8 cellular contexts compared by ENCODE assay signal in the genomic region with DNA sequence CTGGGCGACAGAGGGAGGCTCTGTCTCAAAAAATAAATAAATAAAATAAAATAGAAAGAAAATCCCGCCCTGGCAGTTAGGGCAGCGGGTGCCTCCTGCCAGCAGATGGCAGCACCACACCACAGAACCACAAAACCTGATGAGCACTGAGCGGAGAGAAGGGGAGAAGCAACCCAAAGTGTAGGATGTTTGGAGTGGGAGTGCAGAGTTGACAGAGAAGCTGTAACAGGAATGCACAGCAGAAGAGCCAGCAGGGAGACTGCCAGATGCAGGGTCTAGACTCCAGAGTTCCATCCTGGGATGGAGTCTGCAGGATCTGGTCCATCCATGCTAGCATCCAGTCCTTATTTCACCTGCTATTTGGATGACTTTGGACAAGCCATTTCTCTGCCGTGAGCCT. TPM values are rescaled to one million over a fixed set of nuclear protein-coding genes. Genes with fewer than 3 reads are reported as not detected.
A peak's percentile ranks its signal among the peaks of the same experiment; 100 is the strongest.
DNase-seq lines count a peak whose midpoint lies in the region; ATAC-seq and TF ChIP-seq lines count a peak whose summit lies in the region.

No MANE protein-coding gene starts in this region.

- WGBS in suprapubic skin: 6% methylated on average over 5 of the region's 5 CpGs

- CTCF ChIA-PET in activated CD8-positive, alpha-beta memory T cell treated with anti-CD3 and anti-CD28 coated beads, Interleukin-2, amount 10 ng/mL, durations not matched to agents 7 days and 5 days (lab: Charles Lee): interaction anchor here (1.0 to 2.5 kb wide), 6 partner anchors 29 to 161 kb away, joined by 3 to 9 read pairs (median 4); no protein-coding TSS in a partner anchor

- H3K27me3 ChIP-seq in suprapubic skin: peaks cover 3% of the 10 kb centered on the region

- ATAC-seq in HG02885 (IDR thresholded peaks at IDR 0.05; ENCODE audit: poor library complexity, unreplicated experiment): peak; percentile 59
- ATAC-seq in activated CD8-positive, alpha-beta memory T cell treated with anti-CD3 and anti-CD28 coated beads, Interleukin-2, amount 10 ng/mL, durations not matched to agents 7 days and 5 days: no peak
- peak; percentile 74 to 88 for ATAC-seq in naive B cell (ENCODE audit: low read depth in 2 of 2)
- no peak for ATAC-seq in HG02763 (IDR thresholded peaks at IDR 0.05; ENCODE audit: unreplicated experiment)

- no peak for TF ChIP-seq EP300 in suprapubic skin (IDR thresholded peaks at IDR 0.05)

- H3K4me1 ChIP-seq in suprapubic skin: peaks cover 5% of the 10 kb centered on the region

- TF ChIP-seq POLR2A in suprapubic skin (IDR thresholded peaks at IDR 0.05): no peak

- no peak overlapping the region for H3K27ac ChIP-seq in suprapubic skin

- no peaks in the 10 kb centered on the region for H3K36me3 ChIP-seq in suprapubic skin

- H3K36me3 Mint-ChIP-seq in activated CD8-positive, alpha-beta memory T cell treated with anti-CD3 and anti-CD28 coated beads, Interleukin-2, amount 10 ng/mL, durations not matched to agents 7 days and 5 days: no peaks in the 10 kb centered on the region
- H3K36me3 Mint-ChIP-seq in naive B cell: no peaks in the 10 kb centered on the region

- H3K4me3 ChIP-seq in suprapubic skin: no peak overlapping the region

- DNase-seq in DMS153 (lab: John Stamatoyannopoulos, UW) (peak; percentile 29), NCI-H774 (lab: John Stamatoyannopoulos, UW) (peak; percentile 28), epidermal melanocyte (ENCODE audit: insufficient read length, low spot score) (peak; percentile 66), naive B cell (peak; percentile 58), suprapubic skin (ENCODE audit: low spot score in 2 of 2) (peak in 1 of 2 donors; percentile 66)
- peak; percentile 55 for DNase-seq in activated CD8-positive, alpha-beta memory T cell treated with anti-CD3 and anti-CD28 coated beads, Interleukin-2, amount 10 ng/mL, durations not matched to agents 7 days and 5 days

- H3K9me3 ChIP-seq in suprapubic skin: no peaks in the 10 kb centered on the region

- H3K9me3 Mint-ChIP-seq in activated CD8-positive, alpha-beta memory T cell treated with anti-CD3 and anti-CD28 coated beads, Interleukin-2, amount 10 ng/mL, durations not matched to agents 7 days and 5 days (ENCODE audit: low read depth): no peaks in the 10 kb centered on the region
- peaks cover 0 to 8% (median 5%) of the 10 kb centered on the region in 7 donors for H3K9me3 Mint-ChIP-seq in naive B cell

- peaks cover 4% of the 10 kb centered on the region for H3K4me1 Mint-ChIP-seq in activated CD8-positive, alpha-beta memory T cell treated with anti-CD3 and anti-CD28 coated beads, Interleukin-2, amount 10 ng/mL, durations not matched to agents 7 days and 5 days
- no peaks in the 10 kb centered on the region for H3K4me1 Mint-ChIP-seq in naive B cell

- peaks cover 19% of the 10 kb centered on the region for H3K27me3 Mint-ChIP-seq in activated CD8-positive, alpha-beta memory T cell treated with anti-CD3 and anti-CD28 coated beads, Interleukin-2, amount 10 ng/mL, durations not matched to agents 7 days and 5 days
- peaks cover 21 to 30% (median 27%) of the 10 kb centered on the region in 3 donors for H3K27me3 Mint-ChIP-seq in naive B cell

- H3K4me3 Mint-ChIP-seq in activated CD8-positive, alpha-beta memory T cell treated with anti-CD3 and anti-CD28 coated beads, Interleukin-2, amount 10 ng/mL, durations not matched to agents 7 days and 5 days: no peak overlapping the region
- no peak overlapping the region for H3K4me3 Mint-ChIP-seq in naive B cell

- no peak overlapping the region for H3K27ac Mint-ChIP-seq in activated CD8-positive, alpha-beta memory T cell treated with anti-CD3 and anti-CD28 coated beads, Interleukin-2, amount 10 ng/mL, durations not matched to agents 7 days and 5 days
- H3K27ac Mint-ChIP-seq in naive B cell: no peak overlapping the region

- peak; percentile 75 to 83 for TF ChIP-seq CTCF in suprapubic skin (IDR thresholded peaks at IDR 0.05)

RNA-seq across cellular contexts. Expression of gene KIRREL1, which starts 29.7 kb away (rescaled TPM):
- total RNA-seq in activated CD8-positive, alpha-beta memory T cell treated with anti-CD3 and anti-CD28 coated beads, Interleukin-2, amount 10 ng/mL, durations not matched to agents 7 days and 5 days: not detected
- polyA plus RNA-seq in naive B cell (ENCODE audit: low read depth in 6 of 6): not detected
- 10 to 100 TPM; 12.5 to 18.9 (median 15.5) TPM for total RNA-seq in suprapubic skin

Comparison
In these comparisons a context has a peak if more than half of its experiments do, and no peak if none do; other contexts are left out.
1. ATAC-seq: peak in HG02885 (single experiment) and naive B cell (2 of 2); none in activated CD8-positive, alpha-beta memory T cell treated with anti-CD3 and anti-CD28 coated beads, Interleukin-2, amount 10 ng/mL, durations not matched to agents 7 days and 5 days (single experiment) and HG02763 (single experiment).
2. RNA of gene KIRREL1, which starts 29.7 kb away (total RNA-seq): 12.5 to 18.9 TPM in suprapubic skin; not detected in activated CD8-positive, alpha-beta memory T cell treated with anti-CD3 and anti-CD28 coated beads, Interleukin-2, amount 10 ng/mL, durations not matched to agents 7 days and 5 days; every median in the first group is over 10 times any median in the second.